ENCODE assay signal across 22 cellular contexts in the genomic region with DNA sequence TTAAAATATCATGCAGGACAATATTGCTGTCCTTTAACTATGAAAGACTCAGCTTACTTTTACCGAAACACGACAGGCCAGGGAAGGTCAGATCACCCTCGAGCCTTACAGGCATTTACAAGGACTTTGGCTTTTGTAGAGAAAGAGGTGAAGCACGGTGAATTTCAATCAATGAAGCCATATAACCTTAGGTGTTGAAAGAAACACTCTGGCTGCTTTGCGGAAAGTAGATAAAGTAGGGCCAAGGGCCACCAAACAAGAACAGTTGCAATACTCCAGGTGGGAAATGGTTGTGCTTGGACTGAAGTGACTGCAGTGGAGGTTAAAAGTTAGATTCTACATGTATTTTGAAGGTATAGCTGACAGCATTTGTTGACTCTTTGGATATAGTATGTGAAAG.
A peak's percentile ranks its signal among the peaks of the same experiment; 100 is the strongest.
DNase-seq lines count a peak whose midpoint lies in the region; ATAC-seq, FAIRE-seq and TF ChIP-seq lines count a peak whose summit lies in the region.
"Had no signal": no experiment of that assay in that cellular context is flagged by ENCODE, and none has a peak within 500 bp of the region (broad histone marks: within the 10 kb centered on the region; RNA-seq: fewer than 3 reads in every experiment).

No MANE protein-coding gene starts in this region.

- H3K4me3 ChIP-seq in hepatocyte = no peak overlapping the region
- H3K4me3 ChIP-seq in small intestine (ENCODE audit: low read depth in 1 of 2, low read length in 2 of 2) = no peak overlapping the region
- H3K4me3 ChIP-seq: BLaER1 had no signal

- H3K36me3 ChIP-seq in hepatocyte (replicated peaks; ENCODE audit: insufficient read depth, low read depth) (no peaks in the 10 kb centered on the region), small intestine (ENCODE audit: control insufficient read depth in 2 of 2, insufficient read depth in 2 of 2, low read length in 2 of 2) (no peaks in the 10 kb centered on the region)
- H3K36me3 ChIP-seq: BE2C, BLaER1 had no signal

- no peak overlapping the region for H2AFZ ChIP-seq in hepatocyte

- H3K27ac ChIP-seq in hepatocyte (no peak overlapping the region), small intestine (ENCODE audit: low read depth in 1 of 2, low read length in 1 of 2) (no peak overlapping the region)
- H3K27ac ChIP-seq: BLaER1 had no signal

- peaks cover 12% of the 10 kb centered on the region for H3K4me1 ChIP-seq in hepatocyte (ENCODE audit: insufficient read depth)
- peaks cover 0 to 2% of the 10 kb centered on the region in 2 donors for H3K4me1 ChIP-seq in small intestine (ENCODE audit: control insufficient read depth in 2 of 2, insufficient read depth in 1 of 2, low read depth in 1 of 2, low read length in 1 of 2)
- H3K4me1 ChIP-seq: BE2C had no signal

- no peaks in the 10 kb centered on the region for H3K27me3 ChIP-seq in hepatocyte
- H3K27me3 ChIP-seq in small intestine (ENCODE audit: control insufficient read depth in 2 of 2, insufficient read depth in 2 of 2, low read length in 2 of 2) = no peaks in the 10 kb centered on the region
- H3K27me3 ChIP-seq: BE2C, BLaER1 had no signal

- no peaks in the 10 kb centered on the region for H4K20me1 ChIP-seq in hepatocyte (ENCODE audit: insufficient read depth, poor library complexity, severe bottlenecking)
- H4K20me1 ChIP-seq: BLaER1 had no signal

- H3K4me2 ChIP-seq in hepatocyte = peak overlapping the region; percentile 31
- H3K4me2 ChIP-seq: BLaER1 had no signal

- DNase-seq in D721Med (ENCODE audit: insufficient read length, low spot score) (no peak), GM19239 (ENCODE audit: insufficient read length, low spot score) (no peak), hepatocyte (ENCODE audit: low spot score) (peak; percentile 8), small intestine (peak; percentile 68)
- DNase-seq in stimulated activated naive CD4-positive, alpha-beta T cell treated with Interleukin-2 at 50 U/mL for 16 hours (lab: John Stamatoyannopoulos, UW) = no peak
- DNase-seq in activated CD4-positive, CD25-positive, alpha-beta regulatory T cell (lab: John Stamatoyannopoulos, UW) = no peak
- DNase-seq: 8988T; ACHN; BE2C; C1 segment of cervical spinal cord; CD4-positive, alpha-beta memory T cell; CD4-positive, CD25-positive, alpha-beta regulatory T cell; CD8-positive, alpha-beta memory T cell; COR-L47; DMS79 treated with DMSO at 0.1 percent for 48 hours; GF-D8 had no signal

- FAIRE-seq in D721Med (lab: Jason Lieb, UNC) (peak; percentile 6), GM19239 (lab: Jason Lieb, UNC) (peak; percentile 42), small intestine (lab: Jason Lieb, UNC) (no peak)
- FAIRE-seq: A204.1, G401.6, GM12892 had no signal

- no peaks in the 10 kb centered on the region for H3K9me2 ChIP-seq in hepatocyte (replicated peaks; ENCODE audit: insufficient read depth)

- no peak for ATAC-seq in HG03442 (IDR thresholded peaks at IDR 0.05; ENCODE audit: unreplicated experiment)
- no peak for ATAC-seq in GM21528 (IDR thresholded peaks at IDR 0.05; ENCODE audit: low FRiP score, unreplicated experiment)

- TF ChIP-seq CTCF in D721Med (IDR thresholded peaks at IDR 0.05; ENCODE audit: insufficient read depth, missing control alignments) (no peak), hepatocyte (IDR thresholded peaks at IDR 0.05; ENCODE audit: poor library complexity) (no peak)

- H3K9me3 ChIP-seq in hepatocyte (ENCODE audit: low read depth) = no peaks in the 10 kb centered on the region
- no peaks in the 10 kb centered on the region for H3K9me3 ChIP-seq in small intestine (ENCODE audit: control insufficient read depth, low read depth)
- H3K9me3 ChIP-seq: BE2C, BLaER1 had no signal

- no peaks in the 10 kb centered on the region for H3K79me2 ChIP-seq in hepatocyte

- WGBS in hepatocyte (ENCODE audit: low lambda C conversion rate, missing lambda C conversion rate) = 63% methylated on average over 5 of the region's 5 CpGs
- 15 to 62% (median 41%) methylated on average over 5 of the region's 5 CpGs for WGBS in small intestine, 3 donors

Comparison
In these comparisons a context has a peak if more than half of its experiments do, and no peak if none do; other contexts are left out.
1. DNase-seq: peak in hepatocyte (single experiment) and small intestine (single experiment); none in D721Med (single experiment), GM19239 (single experiment), stimulated activated naive CD4-positive, alpha-beta T cell treated with Interleukin-2 at 50 U/mL for 16 hours (single experiment) and activated CD4-positive, CD25-positive, alpha-beta regulatory T cell (0 of 4).